8 cellular contexts compared by ENCODE assay signal in the genomic region with DNA sequence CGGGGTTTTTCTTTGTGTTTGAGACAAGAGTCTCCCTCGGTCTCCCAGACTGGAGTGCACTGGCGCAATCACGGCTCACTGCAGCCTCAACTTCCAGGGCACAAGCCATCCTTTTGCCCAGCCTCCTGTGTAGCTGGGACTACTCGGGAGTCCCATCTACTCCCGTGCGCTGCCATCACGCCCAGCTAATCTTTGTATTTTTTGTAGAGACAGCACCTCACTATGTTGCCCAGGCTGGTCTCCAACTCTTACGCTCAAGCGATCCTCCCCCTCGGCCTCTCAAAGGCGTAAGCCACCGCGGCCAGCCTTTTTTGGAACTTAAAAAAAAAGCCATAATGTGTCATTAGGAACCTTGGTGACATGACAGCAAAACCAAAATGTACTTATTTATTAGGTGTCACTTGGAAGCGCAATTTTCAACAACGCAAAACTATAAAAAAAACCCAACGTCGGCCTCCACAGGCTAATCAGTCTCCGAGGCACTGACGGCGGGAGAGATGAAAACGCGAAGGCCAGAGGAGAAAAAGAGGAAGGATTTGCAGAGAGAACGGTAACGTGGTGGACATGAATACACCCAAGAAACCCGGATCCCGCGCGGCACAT. TPM values are rescaled to one million over a fixed set of nuclear protein-coding genes. Genes with fewer than 3 reads are reported as not detected.
DNase-seq lines count a peak whose midpoint lies in the region; ATAC-seq and TF ChIP-seq lines count a peak whose summit lies in the region.

No MANE protein-coding gene starts in this region.

- no peak for TF ChIP-seq CTCF in lower lobe of right lung (IDR thresholded peaks at IDR 0.05)

- H3K4me1 Mint-ChIP-seq in central memory CD8-positive, alpha-beta T cell: peaks cover 41% of the 10 kb centered on the region
- H3K4me1 Mint-ChIP-seq in stimulated activated naive B cell treated with anti-CD40 and anti-IgM and Interleukin-4, amounts not matched to agents 10 μg/mL and 1 μg/mL and 100 μg/mL, for 72 hours: peaks cover 35 to 65% of the 10 kb centered on the region in 2 donors

- DNase-seq in DMS 273 (lab: John Stamatoyannopoulos, UW; ENCODE audit: unreplicated experiment) (peak; percentile 53), DMS 273 treated with DMSO at 0.1 percent for 48 hours (lab: John Stamatoyannopoulos, UW) (no peak), SW480 (ENCODE audit: low spot score) (peak; percentile 32), lower lobe of right lung (no peak), LoVo (ENCODE audit: low spot score) (no peak)
- no peak for DNase-seq in central memory CD8-positive, alpha-beta T cell (ENCODE audit: low spot score in 2 of 2)
- no peak for DNase-seq in stimulated activated naive B cell treated with anti-CD40 and anti-IgM and Interleukin-4, amounts not matched to agents 10 μg/mL and 1 μg/mL and 100 μg/mL, for 72 hours

- peak overlapping the region; percentile 98 for H3K27ac Mint-ChIP-seq in central memory CD8-positive, alpha-beta T cell (ENCODE audit: low read depth)
- H3K27ac Mint-ChIP-seq in stimulated activated naive B cell treated with anti-CD40 and anti-IgM and Interleukin-4, amounts not matched to agents 10 μg/mL and 1 μg/mL and 100 μg/mL, for 72 hours: peak overlapping the region; percentile 100

- H3K4me3 Mint-ChIP-seq in central memory CD8-positive, alpha-beta T cell: peak overlapping the region; percentile 99
- peak overlapping the region; percentile 99 for H3K4me3 Mint-ChIP-seq in stimulated activated naive B cell treated with anti-CD40 and anti-IgM and Interleukin-4, amounts not matched to agents 10 μg/mL and 1 μg/mL and 100 μg/mL, for 72 hours

- intact Hi-C loops in lower lobe of right lung (cut with DNase I): no loop called here

- H3K9me3 ChIP-seq in lower lobe of right lung: no peaks in the 10 kb centered on the region

- H3K27me3 Mint-ChIP-seq in central memory CD8-positive, alpha-beta T cell: no peaks in the 10 kb centered on the region
- H3K27me3 Mint-ChIP-seq in stimulated activated naive B cell treated with anti-CD40 and anti-IgM and Interleukin-4, amounts not matched to agents 10 μg/mL and 1 μg/mL and 100 μg/mL, for 72 hours: no peaks in the 10 kb centered on the region

- peaks cover 51% of the 10 kb centered on the region for H3K4me1 ChIP-seq in lower lobe of right lung

- peaks cover 33% of the 10 kb centered on the region for H3K36me3 Mint-ChIP-seq in central memory CD8-positive, alpha-beta T cell (ENCODE audit: insufficient read depth)
- H3K36me3 Mint-ChIP-seq in stimulated activated naive B cell treated with anti-CD40 and anti-IgM and Interleukin-4, amounts not matched to agents 10 μg/mL and 1 μg/mL and 100 μg/mL, for 72 hours: peaks cover 20 to 37% of the 10 kb centered on the region in 2 donors

- no peak for ATAC-seq in central memory CD8-positive, alpha-beta T cell (replicated peaks; ENCODE audit: extremely low read depth, poor library complexity, severe bottlenecking)
- ATAC-seq in lower lobe of right lung (no peak), GM18873 (IDR thresholded peaks at IDR 0.05; ENCODE audit: low FRiP score, unreplicated experiment) (no peak)
- ATAC-seq in stimulated activated naive B cell treated with anti-CD40 and anti-IgM and Interleukin-4, amounts not matched to agents 10 μg/mL and 1 μg/mL and 100 μg/mL, for 72 hours (replicated peaks): no peak

- H3K4me3 ChIP-seq in lower lobe of right lung: peak overlapping the region; percentile 85

- H3K27me3 ChIP-seq in lower lobe of right lung (ENCODE audit: low read depth): no peaks in the 10 kb centered on the region

- peak overlapping the region; percentile 99 for H3K27ac ChIP-seq in lower lobe of right lung

- no peaks in the 10 kb centered on the region for H3K9me3 Mint-ChIP-seq in central memory CD8-positive, alpha-beta T cell
- peaks cover 0 to 3% of the 10 kb centered on the region in 2 donors for H3K9me3 Mint-ChIP-seq in stimulated activated naive B cell treated with anti-CD40 and anti-IgM and Interleukin-4, amounts not matched to agents 10 μg/mL and 1 μg/mL and 100 μg/mL, for 72 hours

- H3K36me3 ChIP-seq in lower lobe of right lung: peaks cover 2% of the 10 kb centered on the region

RNA-seq across cellular contexts. Expression of a gene that starts 0.9 kb away (rescaled TPM):
- 117 TPM for total RNA-seq in lower lobe of right lung

RNA-seq across cellular contexts. Expression of a gene that starts 1.8 kb away (rescaled TPM):
- total RNA-seq in lower lobe of right lung: 2.6 TPM

Comparison
In these comparisons a context has a peak if more than half of its experiments do, and no peak if none do; other contexts are left out.
1. DNase-seq: peak in DMS 273 (single experiment) and SW480 (single experiment); none in DMS 273 treated with DMSO at 0.1 percent for 48 hours (single experiment), central memory CD8-positive, alpha-beta T cell (0 of 2), lower lobe of right lung (single experiment), stimulated activated naive B cell treated with anti-CD40 and anti-IgM and Interleukin-4, amounts not matched to agents 10 μg/mL and 1 μg/mL and 100 μg/mL, for 72 hours (single experiment) and LoVo (single experiment).